Comparison of ENCODE assay signal across 12 cellular contexts in the genomic region with DNA sequence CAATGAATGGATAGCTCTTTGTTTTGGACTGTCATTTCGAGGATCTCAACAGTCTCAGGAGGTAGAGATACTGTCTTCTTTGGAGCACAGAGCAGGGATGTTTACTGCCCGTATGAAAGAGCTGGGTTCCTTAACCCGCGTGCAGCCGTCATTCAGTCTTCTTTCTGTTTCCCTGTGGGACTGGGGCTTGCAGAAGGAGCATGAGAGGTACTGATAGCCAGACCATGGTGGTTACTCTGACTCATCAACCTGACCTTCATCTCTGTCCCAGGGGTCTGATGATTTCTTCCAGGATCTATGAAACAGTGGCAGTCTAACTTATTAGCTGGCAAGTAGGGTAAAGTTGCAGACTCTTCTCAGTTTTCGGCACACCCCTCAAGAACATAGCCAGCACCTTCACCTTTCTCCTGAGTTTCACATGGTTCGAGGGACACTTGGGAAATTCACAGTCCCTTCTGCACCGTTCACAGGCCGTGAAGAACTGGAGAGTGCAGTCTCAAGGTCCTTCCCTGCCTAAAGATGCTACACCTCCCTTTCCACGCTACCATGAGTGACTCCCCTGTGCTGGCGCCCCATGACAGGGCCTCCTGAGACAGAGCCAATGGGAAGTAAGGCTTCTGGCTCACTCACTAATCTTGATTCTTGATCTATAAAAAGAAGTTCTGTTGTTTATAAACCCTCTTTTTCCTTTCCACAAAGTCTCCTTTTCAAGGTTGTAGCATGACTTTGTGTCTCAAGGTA.
A peak's percentile ranks its signal among the peaks of the same experiment; 100 is the strongest.
DNase-seq lines count a peak whose midpoint lies in the region; ATAC-seq lines count a peak whose summit lies in the region.
"Had no signal": no experiment of that assay in that cellular context is flagged by ENCODE, and none has a peak within 500 bp of the region (broad histone marks: within the 10 kb centered on the region; RNA-seq: fewer than 3 reads in every experiment).

No MANE protein-coding gene starts in this region.

- no peaks in the 10 kb centered on the region for H3K9me3 Mint-ChIP-seq in stimulated activated effector memory CD8-positive, alpha-beta T cell treated with anti-CD3 and anti-CD28 coated beads, Interleukin-12 subunit alpha, Interleukin-12 subunit beta, amount 100 ng/mL, for 72 hours
- no peaks in the 10 kb centered on the region for H3K9me3 Mint-ChIP-seq in naive thymus-derived CD8-positive, alpha-beta T cell
- H3K9me3 Mint-ChIP-seq: activated naive CD4-positive, alpha-beta T cell treated with anti-CD3 and anti-CD28 coated beads, Interleukin-2, amount 50 U/mL, for 24 hours; T-helper 2 cell treated with Interferon-gamma antibody and Interleukin-4, amounts not matched to agents 5 μg/mL and 100 μg/mL, for 36 hours had no signal

- H3K36me3 Mint-ChIP-seq in stimulated activated effector memory CD8-positive, alpha-beta T cell treated with anti-CD3 and anti-CD28 coated beads, Interleukin-12 subunit alpha, Interleukin-12 subunit beta, amount 100 ng/mL, for 72 hours, result no peaks in the 10 kb centered on the region
- H3K36me3 Mint-ChIP-seq in naive thymus-derived CD8-positive, alpha-beta T cell, result no peaks in the 10 kb centered on the region
- H3K36me3 Mint-ChIP-seq: activated naive CD4-positive, alpha-beta T cell treated with anti-CD3 and anti-CD28 coated beads, Interleukin-2, amount 50 U/mL, for 24 hours had no signal

- POLR2A ChIA-PET in naive thymus-derived CD8-positive, alpha-beta T cell (lab: Charles Lee), result no interaction called here

- no peak overlapping the region for H3K4me3 Mint-ChIP-seq in stimulated activated effector memory CD8-positive, alpha-beta T cell treated with anti-CD3 and anti-CD28 coated beads, Interleukin-12 subunit alpha, Interleukin-12 subunit beta, amount 100 ng/mL, for 72 hours
- H3K4me3 Mint-ChIP-seq in naive thymus-derived CD8-positive, alpha-beta T cell, result no peak overlapping the region
- H3K4me3 Mint-ChIP-seq: activated naive CD4-positive, alpha-beta T cell treated with anti-CD3 and anti-CD28 coated beads, Interleukin-2, amount 50 U/mL, for 24 hours; T-helper 2 cell treated with Interferon-gamma antibody and Interleukin-4, amounts not matched to agents 5 μg/mL and 100 μg/mL, for 36 hours had no signal

- no peak overlapping the region for H3K4me3 ChIP-seq in Jurkat, Clone E6-1 (ENCODE audit: low read length)

- peaks cover 0 to 14% (median 0%) of the 10 kb centered on the region in 5 donors for H3K27me3 Mint-ChIP-seq in naive thymus-derived CD8-positive, alpha-beta T cell
- H3K27me3 Mint-ChIP-seq: activated naive CD4-positive, alpha-beta T cell treated with anti-CD3 and anti-CD28 coated beads, Interleukin-2, amount 50 U/mL, for 24 hours had no signal

- H3K4me1 Mint-ChIP-seq in stimulated activated effector memory CD8-positive, alpha-beta T cell treated with anti-CD3 and anti-CD28 coated beads, Interleukin-12 subunit alpha, Interleukin-12 subunit beta, amount 100 ng/mL, for 72 hours, result no peaks in the 10 kb centered on the region
- peaks cover 0 to 3% (median 0%) of the 10 kb centered on the region in 4 donors for H3K4me1 Mint-ChIP-seq in naive thymus-derived CD8-positive, alpha-beta T cell
- H3K4me1 Mint-ChIP-seq: activated naive CD4-positive, alpha-beta T cell treated with anti-CD3 and anti-CD28 coated beads, Interleukin-2, amount 50 U/mL, for 24 hours had no signal

- H3K27ac Mint-ChIP-seq in stimulated activated effector memory CD8-positive, alpha-beta T cell treated with anti-CD3 and anti-CD28 coated beads, Interleukin-12 subunit alpha, Interleukin-12 subunit beta, amount 100 ng/mL, for 72 hours, result no peak overlapping the region
- no peak overlapping the region for H3K27ac Mint-ChIP-seq in naive thymus-derived CD8-positive, alpha-beta T cell
- H3K27ac Mint-ChIP-seq: activated naive CD4-positive, alpha-beta T cell treated with anti-CD3 and anti-CD28 coated beads, Interleukin-2, amount 50 U/mL, for 24 hours; T-helper 2 cell treated with Interferon-gamma antibody and Interleukin-4, amounts not matched to agents 5 μg/mL and 100 μg/mL, for 36 hours had no signal

- ATAC-seq in GM19023 (IDR thresholded peaks at IDR 0.05; ENCODE audit: unreplicated experiment) (peak; percentile 71), HG02763 (IDR thresholded peaks at IDR 0.05; ENCODE audit: unreplicated experiment) (peak; percentile 77)
- peak; percentile 28 for ATAC-seq in stimulated activated effector memory CD8-positive, alpha-beta T cell treated with anti-CD3 and anti-CD28 coated beads, Interleukin-12 subunit alpha, Interleukin-12 subunit beta, amount 100 ng/mL, for 72 hours
- no peak for ATAC-seq in naive thymus-derived CD8-positive, alpha-beta T cell
- ATAC-seq: left ventricle myocardium superior had no signal

- peak; percentile 43 for DNase-seq in Jurkat, Clone E6-1 (ENCODE audit: low read depth, low spot score)
- DNase-seq in stimulated activated effector memory CD8-positive, alpha-beta T cell treated with anti-CD3 and anti-CD28 coated beads, Interleukin-12 subunit alpha, Interleukin-12 subunit beta, amount 100 ng/mL, for 72 hours (ENCODE audit: low spot score in 2 of 2), result no peak
- DNase-seq in naive thymus-derived CD8-positive, alpha-beta T cell, result no peak
- DNase-seq in NCI-H226 (no peak), SIG-M5 treated with dmso at 0.1 percent for 504 hours (lab: John Stamatoyannopoulos, UW; ENCODE audit: unreplicated experiment) (no peak)
- no peak for DNase-seq in activated CD4-positive, alpha-beta T cell treated with anti-CD3 and anti-CD28 coated beads for 48 hours
- DNase-seq: left ventricle myocardium superior; stimulated activated CD8-positive, alpha-beta memory T cell treated with anti-CD3 and anti-CD28 coated beads, Interleukin-4, amount 100 ng/mL, for 48 hours had no signal

Comparison
In these comparisons a context has a peak if more than half of its experiments do, and no peak if none do; other contexts are left out.
1. ATAC-seq: peak in GM19023 (single experiment), HG02763 (single experiment) and stimulated activated effector memory CD8-positive, alpha-beta T cell treated with anti-CD3 and anti-CD28 coated beads, Interleukin-12 subunit alpha, Interleukin-12 subunit beta, amount 100 ng/mL, for 72 hours (single experiment); none in naive thymus-derived CD8-positive, alpha-beta T cell (0 of 2).